8 cellular contexts compared by ENCODE assay signal in genomic region chr14:75002392-75003249, GRCh38. TPM values are rescaled to one million over a fixed set of nuclear protein-coding genes. Genes with fewer than 3 reads are reported as not detected.
A peak's percentile ranks its signal among the peaks of the same experiment; 100 is the strongest.
DNase-seq lines count a peak whose midpoint lies in the region; TF ChIP-seq lines count a peak whose summit lies in the region.

EIF2B2 (plus strand) TSS chr14:75002921; CDS start chr14:75002991, 70 bp downstream.

- DNase-seq in ELF-1 (ENCODE audit: low read depth, low spot score) (peak; percentile 100), H7 (peak; percentile 97), M059J (ENCODE audit: low read depth) (peak; percentile 96), SHP77 (lab: John Stamatoyannopoulos, UW) (peak; percentile 97 to 98), fibroblast of pulmonary artery (ENCODE audit: low read depth) (peak; percentile 96)
- DNase-seq in activated effector memory CD4-positive, alpha-beta T cell treated with Interleukin-2 at 50 U/mL for 16 hours: peak; percentile 99

- peak within 1 kb of the TSS; percentile 99 to 100 (median 99) for H3K4me3 Mint-ChIP-seq in nephron
- H3K4me3 Mint-ChIP-seq in stimulated activated naive CD8-positive, alpha-beta T cell treated with anti-CD3 and anti-CD28 coated beads, Interleukin-15, Interleukin-2, amounts not matched to agents 100 ng/mL and 50 ng/mL, for 24 hours: peak within 1 kb of the TSS; percentile 95

- H3K9me3 Mint-ChIP-seq in nephron: peaks cover 7% of the 10 kb centered on the region
- no peaks in the 10 kb centered on the region for H3K9me3 Mint-ChIP-seq in stimulated activated naive CD8-positive, alpha-beta T cell treated with anti-CD3 and anti-CD28 coated beads, Interleukin-15, Interleukin-2, amounts not matched to agents 100 ng/mL and 50 ng/mL, for 24 hours

- peak within 1 kb of the TSS; percentile 83 to 98 (median 90) for H3K27ac Mint-ChIP-seq in nephron
- peak within 1 kb of the TSS; percentile 96 for H3K27ac Mint-ChIP-seq in stimulated activated naive CD8-positive, alpha-beta T cell treated with anti-CD3 and anti-CD28 coated beads, Interleukin-15, Interleukin-2, amounts not matched to agents 100 ng/mL and 50 ng/mL, for 24 hours

- H3K36me3 Mint-ChIP-seq in nephron (ENCODE audit: low read depth): peaks cover 28% of the 10 kb centered on the region
- peaks cover 41% of the 10 kb centered on the region for H3K36me3 Mint-ChIP-seq in stimulated activated naive CD8-positive, alpha-beta T cell treated with anti-CD3 and anti-CD28 coated beads, Interleukin-15, Interleukin-2, amounts not matched to agents 100 ng/mL and 50 ng/mL, for 24 hours (ENCODE audit: low read depth)

- no peaks in the 10 kb centered on the region for H3K27me3 Mint-ChIP-seq in nephron (ENCODE audit: low read depth)
- no peaks in the 10 kb centered on the region for H3K27me3 Mint-ChIP-seq in stimulated activated naive CD8-positive, alpha-beta T cell treated with anti-CD3 and anti-CD28 coated beads, Interleukin-15, Interleukin-2, amounts not matched to agents 100 ng/mL and 50 ng/mL, for 24 hours

- H3K36me3 ChIP-seq in H7 (replicated peaks; ENCODE audit: control insufficient read depth, insufficient read depth, low read length): peaks cover 15% of the 10 kb centered on the region

- H3K4me3 ChIP-seq in H7 (ENCODE audit: insufficient read depth, low read depth, low read length): peak within 1 kb of the TSS; percentile 70
- peak within 1 kb of the TSS; percentile 93 for H3K4me3 ChIP-seq in fibroblast of pulmonary artery (replicated peaks; ENCODE audit: low read depth, low read length)

- H3K4me1 Mint-ChIP-seq in nephron: peaks cover 35% of the 10 kb centered on the region
- peaks cover 34% of the 10 kb centered on the region for H3K4me1 Mint-ChIP-seq in stimulated activated naive CD8-positive, alpha-beta T cell treated with anti-CD3 and anti-CD28 coated beads, Interleukin-15, Interleukin-2, amounts not matched to agents 100 ng/mL and 50 ng/mL, for 24 hours (ENCODE audit: low read depth)

- no peaks in the 10 kb centered on the region for H3K27me3 ChIP-seq in H7 (ENCODE audit: control insufficient read depth, insufficient read depth, low read length)

- TF ChIP-seq CTCF in fibroblast of pulmonary artery (IDR thresholded peaks at IDR 0.05; ENCODE audit: low read length, missing control alignments) (no peak), nephron (IDR thresholded peaks at IDR 0.05; ENCODE audit: unreplicated experiment in 3 of 3) (peak; percentile 20 to 27 (median 27))

RNA-seq across cellular contexts. Expression of gene EIF2B2, which starts in this region (rescaled TPM):
- total RNA-seq in H7 (2014; rRNA removed; shearing (Covaris generic)): 50.5 and 51.8 TPM in 2 replicates
- 66.1 and 67.4 TPM in 2 replicates for total RNA-seq in M059J (2014; rRNA removed; shearing (Covaris generic))

Comparison
In these comparisons a context has a peak if more than half of its experiments do, and no peak if none do; other contexts are left out.
1. Peak in every context shown above with its lines: DNase-seq and H3K4me3 ChIP-seq.